In genomic region chr22:24108073-24108472, GRCh38 we compare ENCODE assay signal across 1 cellular context.
TF ChIP-seq lines count a peak whose summit lies in the region.

No MANE protein-coding gene starts in this region.

TF ChIP-seq in IMR-90, 13 proteins besides CTCF, POLR2A, EP300 and RAD21:
- TF ChIP-seq BHLHE40 (IDR thresholded peaks at IDR 0.05; ENCODE audit: low read depth, low read length), result no peak
